In the genomic region with DNA sequence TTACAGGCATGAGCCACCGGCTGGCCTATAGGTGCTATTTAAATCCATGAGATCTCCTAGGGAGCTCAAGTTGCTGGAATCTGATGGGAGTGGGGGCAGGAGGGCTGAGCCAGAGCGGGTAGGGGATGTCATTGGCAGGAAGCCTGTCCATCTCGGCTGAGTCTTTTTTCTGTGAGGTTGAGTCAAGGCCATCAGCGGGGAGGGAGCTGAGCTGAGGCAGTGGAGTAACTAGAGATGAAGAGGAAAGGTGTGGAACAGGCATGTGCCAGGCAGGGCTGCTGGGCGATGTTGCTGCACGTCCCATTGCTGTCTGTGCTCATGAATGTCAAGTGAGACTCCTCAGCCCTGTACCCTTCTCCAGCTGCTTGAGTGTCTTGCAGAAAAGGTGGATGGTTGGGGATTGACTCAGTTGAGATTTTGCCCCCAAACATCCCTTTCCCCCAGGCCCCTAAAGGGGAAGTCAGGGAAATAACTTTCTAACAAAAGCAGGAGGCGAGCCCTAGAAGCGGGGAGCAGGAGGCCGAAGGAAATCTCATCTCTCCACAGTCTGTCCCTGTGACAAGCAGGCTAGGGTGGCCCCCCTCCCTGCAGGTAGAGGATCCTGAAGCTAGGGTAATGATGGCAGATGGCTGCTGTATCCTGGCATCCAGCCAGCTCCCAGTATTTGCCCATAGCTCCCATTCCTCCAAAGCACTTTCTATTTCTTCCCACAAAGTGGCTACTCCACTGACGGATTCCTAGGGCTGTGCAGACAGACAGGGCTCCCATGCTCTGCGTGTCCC, we compare ENCODE assay signal across 1 cellular context.
TF ChIP-seq lines count a peak whose summit lies in the region.

No MANE protein-coding gene starts in this region.

TF ChIP-seq in H1, 55 proteins besides CTCF, POLR2A, EP300 and RAD21:
- TF ChIP-seq MAX (IDR thresholded peaks at IDR 0.05) (peak; percentile 32; the same call in 1 of the 2 replicates), CTBP2 (IDR thresholded peaks at IDR 0.05; ENCODE audit: borderline replicate concordance, insufficient read depth, insufficient read length, low read length) (no peak)
